ENCODE assay signal across 21 cellular contexts in genomic region chr17:42399121-42399520, GRCh38. TPM values are rescaled to one million over a fixed set of nuclear protein-coding genes. Genes with fewer than 3 reads are reported as not detected.
DNase-seq lines count a peak whose midpoint lies in the region; ATAC-seq, FAIRE-seq and TF ChIP-seq lines count a peak whose summit lies in the region.
"Had no signal": no experiment of that assay in that cellular context is flagged by ENCODE, and none has a peak within 500 bp of the region (broad histone marks: within the 10 kb centered on the region; RNA-seq: fewer than 3 reads in every experiment).

No MANE protein-coding gene starts in this region.

- POLR2A ChIA-PET in A549 (lab: Yijun Ruan, JAX), result interaction anchor here (0.9 to 1.0 kb wide), 3 partner anchors 10 to 24 kb away, joined by 3 to 6 read pairs (median 5); partner anchors contain the start of genes CAVIN1 and STAT3

- FAIRE-seq in A549 (lab: Jason Lieb, UNC), result no peak
- FAIRE-seq: D721Med, RCC 7860 had no signal

- H3K4me3 ChIP-seq in A549 (no peak overlapping the region), RWPE2 (ENCODE audit: severe bottlenecking) (no peak overlapping the region)
- H3K4me3 ChIP-seq: BLaER1 treated with 17β-estradiol and CSF1 and Interleukin-3, amounts not matched to agents 10 nM and 100 nM; ovary; SK-N-MC had no signal

- DNase-seq in A549 (ENCODE audit: low read depth in 1 of 2, low spot score in 1 of 2) (no peak), NCI-H1694 (lab: John Stamatoyannopoulos, UW) (peak; percentile 93), RWPE2 (ENCODE audit: low spot score) (no peak), myocyte (ENCODE audit: low read depth) (peak; percentile 76), inferior parietal cortex (ENCODE audit: extremely low spot score) (no peak), activated gamma-delta T cell treated with Interleukin-2 at 50 U/mL for 16 hours (no peak)
- DNase-seq in stimulated activated CD4-positive, alpha-beta T cell treated with anti-CD3 and anti-CD28 coated beads, Interleukin-12 subunit alpha, Interleukin-12 subunit beta, amount 100 ng/mL, for 4 hours, result no peak
- no peak for DNase-seq in activated T-cell treated with anti-CD3 and anti-CD28 coated beads, Interleukin-2, amount 50 U/mL, for 48 hours
- DNase-seq: activated CD4-positive, alpha-beta T cell treated with anti-CD3 and anti-CD28 coated beads, Interleukin-2, amount 50 U/mL, for 48 hours; activated naive CD4-positive, alpha-beta T cell treated with anti-CD3 and anti-CD28 coated beads for 36 hours; GF-D8; KBM-7; NCI-H2029; NCI-H748 treated with DMSO at 0.1 percent for 48 hours; ovary; stimulated activated CD4-positive, alpha-beta T cell treated with anti-CD3 and anti-CD28 coated beads, Interleukin-4, amount 100 ng/mL, for 24 hours; substantia nigra had no signal

- no peak for TF ChIP-seq POLR2A in A549 (IDR thresholded peaks at IDR 0.05; ENCODE audit: low read length)

- H3K9me3 ChIP-seq in A549, result no peaks in the 10 kb centered on the region
- H3K9me3 ChIP-seq in RWPE2 (ENCODE audit: severe bottlenecking), result no peaks in the 10 kb centered on the region
- H3K9me3 ChIP-seq: BLaER1 treated with 17β-estradiol and CSF1 and Interleukin-3, amounts not matched to agents 10 nM and 100 nM; ovary had no signal

- CTCF ChIA-PET in A549 (lab: Yijun Ruan, JAX), result interaction anchor here (1.1 to 33.2 kb wide), 12 partner anchors 9 to 281 kb away, joined by 3 to 1360 read pairs (median 8); partner anchors contain the start of genes CAVIN1 and STAT3

- no peak for TF ChIP-seq RAD21 in A549 (conservative IDR thresholded peaks at IDR 0.05 in 1 of 2, IDR thresholded peaks at IDR 0.05 in 1 of 2)

- peaks cover 51% of the 10 kb centered on the region for H3K4me1 ChIP-seq in A549
- no peaks in the 10 kb centered on the region for H3K4me1 ChIP-seq in RWPE2 (ENCODE audit: insufficient read depth, poor library complexity, severe bottlenecking)

- TF ChIP-seq CTCF in A549 (IDR thresholded peaks at IDR 0.05) (no peak), RWPE2 (IDR thresholded peaks at IDR 0.05; ENCODE audit: poor library complexity, severe bottlenecking) (no peak)

- no peak for TF ChIP-seq EP300 in A549 (IDR thresholded peaks at IDR 0.05)

- WGBS in A549 (ENCODE audit: missing lambda C conversion rate), result 46% methylated on average over 2 of the region's 2 CpGs

- ATAC-seq in A549, result no peak
- ATAC-seq in RWPE2 (ENCODE audit: low read depth), result no peak

- H3K27me3 ChIP-seq in RWPE2 (ENCODE audit: insufficient read depth, poor library complexity, severe bottlenecking), result no peaks in the 10 kb centered on the region
- H3K27me3 ChIP-seq: BLaER1 treated with 17β-estradiol and CSF1 and Interleukin-3, amounts not matched to agents 10 nM and 100 nM; ovary had no signal

- peak overlapping the region; percentile 30; the same call in 2 of the 3 replicates for H3K4me2 ChIP-seq in A549

- peak overlapping the region; percentile 37 to 44; a peak in 4 of 6 replicates for H3K27ac ChIP-seq in A549
- H3K27ac ChIP-seq in RWPE2 (ENCODE audit: poor library complexity, severe bottlenecking), result peak overlapping the region; percentile 23
- H3K27ac ChIP-seq: BLaER1 treated with 17β-estradiol and CSF1 and Interleukin-3, amounts not matched to agents 10 nM and 100 nM; ovary; SK-N-MC had no signal

- peaks cover 29% of the 10 kb centered on the region for H3K36me3 ChIP-seq in RWPE2 (ENCODE audit: low read depth)
- H3K36me3 ChIP-seq: BLaER1 treated with 17β-estradiol and CSF1 and Interleukin-3, amounts not matched to agents 10 nM and 100 nM; ovary had no signal

TF ChIP-seq in A549, 52 proteins besides CTCF, POLR2A, EP300 and RAD21:
- TF ChIP-seq POLR2AphosphoS2 (conservative IDR thresholded peaks at IDR 0.05; ENCODE audit: low read length) (no peak), EHMT2 (IDR thresholded peaks at IDR 0.05; ENCODE audit: low read depth) (no peak), HES2 (IDR thresholded peaks at IDR 0.05) (no peak), KDM5A (IDR thresholded peaks at IDR 0.05) (no peak), MAZ (IDR thresholded peaks at IDR 0.05; ENCODE audit: borderline replicate concordance, low read depth, low read length) (no peak), CBX2 (IDR thresholded peaks at IDR 0.05; ENCODE audit: borderline replicate concordance, low read depth) (no peak), NR3C1 (IDR thresholded peaks at IDR 0.05) (no peak), HOXB5 (CRISPR knock-in tag; IDR thresholded peaks at IDR 0.05) (no peak), FOSL2 (IDR thresholded peaks at IDR 0.05) (no peak), FOSL2 (CRISPR knock-in tag; IDR thresholded peaks at IDR 0.05) (no peak), GATA3 (IDR thresholded peaks at IDR 0.05; ENCODE audit: borderline replicate concordance) (no peak), FOXS1 (CRISPR knock-in tag; IDR thresholded peaks at IDR 0.05) (no peak), KDM1A (IDR thresholded peaks at IDR 0.05; ENCODE audit: low read depth) (no peak), MAFK (IDR thresholded peaks at IDR 0.05; ENCODE audit: partially characterized antibody) (no peak), MAX (IDR thresholded peaks at IDR 0.05) (no peak), ZC3H11A (IDR thresholded peaks at IDR 0.05) (no peak)
TF ChIP-seq in A549: peak in this region for 0.

RNA-seq across cellular contexts. Expression of gene STAT3, which starts 10.9 kb away (rescaled TPM):
- 72.8 and 81.9 TPM in 2 replicates for polyA plus RNA-seq in A549 (2011; rRNA removed)
- polyA plus RNA-seq in A549 (2012; cell fraction: cytosol; rRNA removed), result 49.5 and 57.3 TPM in 2 replicates
- 80.0 and 101 TPM in 2 replicates for polyA plus RNA-seq in A549 (2012; cell fraction: nucleus; rRNA removed)
- polyA plus RNA-seq in A549 (2017; fragmentation: RNase III; extraction: RNeasy Plus Mini Kit Qiagen cat#74134 plus additional on column Dnase treatment), result 97.8 to 115 TPM (median 109 TPM) in 3 replicates
- 127 and 145 TPM in 2 replicates for polyA minus RNA-seq in A549 (2011; rRNA and poly(A)+ RNA removed)
- 106 and 159 TPM in 2 replicates for total RNA-seq in myocyte
- 70.7 TPM for polyA plus RNA-seq in myocyte (2012)

RNA-seq across cellular contexts. Expression of gene CAVIN1, which starts 23.9 kb away (rescaled TPM):
- polyA plus RNA-seq in A549 (2011; rRNA removed), result 91.4 and 101 TPM in 2 replicates
- 179 and 201 TPM in 2 replicates for polyA plus RNA-seq in A549 (2012; cell fraction: cytosol; rRNA removed)
- 194 and 208 TPM in 2 replicates for polyA plus RNA-seq in A549 (2012; cell fraction: nucleus; rRNA removed)
- polyA plus RNA-seq in A549 (2017; fragmentation: RNase III; extraction: RNeasy Plus Mini Kit Qiagen cat#74134 plus additional on column Dnase treatment), result 371 to 416 TPM (median 377 TPM) in 3 replicates
- 68.0 and 70.8 TPM in 2 replicates for polyA minus RNA-seq in A549 (2011; rRNA and poly(A)+ RNA removed)
- 346 and 373 TPM in 2 replicates for total RNA-seq in myocyte
- 425 TPM for polyA plus RNA-seq in myocyte (2012)

RNA-seq across cellular contexts. Expression of gene ATP6V0A1, which starts 59.6 kb away (rescaled TPM):
- polyA plus RNA-seq in A549 (2011; rRNA removed) (33.7 and 59.6 TPM in 2 replicates), A549 (2017; fragmentation: RNase III; extraction: RNeasy Plus Mini Kit Qiagen cat#74134 plus additional on column Dnase treatment) (25.8 to 27.3 TPM (median 26.7 TPM) in 3 replicates)
- 36.3 and 39.6 TPM in 2 replicates for polyA plus RNA-seq in A549 (2012; cell fraction: cytosol; rRNA removed)
- polyA plus RNA-seq in A549 (2012; cell fraction: nucleus; rRNA removed), result 219 and 262 TPM in 2 replicates
- 115 and 146 TPM in 2 replicates for polyA minus RNA-seq in A549 (2011; rRNA and poly(A)+ RNA removed)
- 72.8 and 102 TPM in 2 replicates for total RNA-seq in myocyte
- polyA plus RNA-seq in myocyte (2012), result 77.3 TPM

Comparison
In these comparisons a context has a peak if more than half of its experiments do, and no peak if none do; other contexts are left out.
1. DNase-seq: peak in NCI-H1694 (single experiment) and myocyte (single experiment); none in A549 (0 of 2), RWPE2 (single experiment), inferior parietal cortex (single experiment), stimulated activated CD4-positive, alpha-beta T cell treated with anti-CD3 and anti-CD28 coated beads, Interleukin-12 subunit alpha, Interleukin-12 subunit beta, amount 100 ng/mL, for 4 hours (single experiment), activated T-cell treated with anti-CD3 and anti-CD28 coated beads, Interleukin-2, amount 50 U/mL, for 48 hours (0 of 2) and activated gamma-delta T cell treated with Interleukin-2 at 50 U/mL for 16 hours (single experiment).